In genomic region chr17:3735515-3735914, GRCh38 we compare ENCODE assay signal across 20 cellular contexts.
"Had no signal": no experiment of that assay in that cellular context is flagged by ENCODE, and none has a peak within 500 bp of the region (broad histone marks: within the 10 kb centered on the region; RNA-seq: fewer than 3 reads in every experiment).

No MANE protein-coding gene starts in this region.

- ATAC-seq: heart left ventricle; left colon; left ventricle myocardium superior; naive thymus-derived CD8-positive, alpha-beta T cell; psoas muscle; right lobe of liver; stimulated activated memory B cell treated with anti-CD40 and anti-IgM and Interleukin-4, amounts not matched to agents 10 μg/mL and 1 μg/mL and 100 μg/mL, for 72 hours had no signal

- DNase-seq: cortex of kidney; dorsolateral prefrontal cortex; effector CD8-positive, alpha-beta T cell; heart left ventricle; hippocampal formation; left colon; left ventricle myocardium superior; mesendoderm; naive thymus-derived CD8-positive, alpha-beta T cell; psoas muscle; retina; right lobe of liver; spleen; stimulated activated CD4-positive, alpha-beta T cell treated with anti-CD3 and anti-CD28 coated beads, Interleukin-15, amount 100 ng/mL, for 24 hours; stimulated activated CD4-positive, alpha-beta T cell treated with anti-CD3 and anti-CD28 coated beads, Interleukin-1b, Interleukin-23, amount 100 ng/mL, for 48 hours; stimulated activated CD4-positive, alpha-beta T cell treated with anti-CD3 and anti-CD28 coated beads, Interleukin-4, amount 100 ng/mL, for 24 hours; tibial artery; upper lobe of left lung; uterus had no signal
